Comparison of ENCODE assay signal across 8 cellular contexts in genomic region chr6:161038229-161039003, GRCh38. TPM values are rescaled to one million over a fixed set of nuclear protein-coding genes. Genes with fewer than 3 reads are reported as not detected.
DNase-seq lines count a peak whose midpoint lies in the region; ATAC-seq and TF ChIP-seq lines count a peak whose summit lies in the region.

No MANE protein-coding gene starts in this region.

- H3K4me3 Mint-ChIP-seq in T-cell, result no peak overlapping the region

- H3K9me3 Mint-ChIP-seq in T-cell, result no peaks in the 10 kb centered on the region

- peaks cover 19 to 34% (median 24%) of the 10 kb centered on the region in 3 donors for H3K4me1 Mint-ChIP-seq in T-cell

- ATAC-seq in GM21360 (IDR thresholded peaks at IDR 0.05; ENCODE audit: unreplicated experiment), result peak; percentile 73
- peak; percentile 78 for ATAC-seq in HG03457 (IDR thresholded peaks at IDR 0.05; ENCODE audit: unreplicated experiment)
- ATAC-seq in T-cell (replicated peaks in 1 of 4), result no peak

- H3K36me3 ChIP-seq in BJ (ENCODE audit: control insufficient read depth, insufficient read depth, low read length), result peaks cover 4% of the 10 kb centered on the region; the same call in 1 of the 2 replicates
- peaks cover 18% of the 10 kb centered on the region for H3K36me3 ChIP-seq in osteoblast (ENCODE audit: insufficient read depth, low read length)
- H3K36me3 ChIP-seq in WERI-Rb-1, result peaks cover 47% of the 10 kb centered on the region

- peak overlapping the region in 1 of 2 donors; percentile 52 for H3K27ac Mint-ChIP-seq in T-cell

- H3K36me3 Mint-ChIP-seq in T-cell, result peaks cover 53% of the 10 kb centered on the region

- H3K27ac ChIP-seq in osteoblast (ENCODE audit: low read depth, low read length) (peak overlapping the region; percentile 93), WERI-Rb-1 (no peak overlapping the region)

- H3K27me3 Mint-ChIP-seq in T-cell, result no peaks in the 10 kb centered on the region

- no peak overlapping the region for H3K4me3 ChIP-seq in BJ (ENCODE audit: low read depth, low read length)
- no peak overlapping the region for H3K4me3 ChIP-seq in choroid plexus epithelial cell (ENCODE audit: low read depth, low read length)
- H3K4me3 ChIP-seq in osteoblast (ENCODE audit: insufficient read depth, low read length), result no peak overlapping the region
- no peak overlapping the region for H3K4me3 ChIP-seq in WERI-Rb-1 (ENCODE audit: low read depth, low read length)

- peak; percentile 94 for DNase-seq in BJ (ENCODE audit: low read depth)
- DNase-seq in choroid plexus epithelial cell (ENCODE audit: low read depth), result peak; percentile 86
- peak; percentile 68 for DNase-seq in osteoblast (ENCODE audit: insufficient read length, low spot score, missing footprints)
- no peak for DNase-seq in T-cell
- no peak for DNase-seq in WERI-Rb-1
- DNase-seq in NCI-H1048 (lab: John Stamatoyannopoulos, UW), result no peak

- H3K4me1 ChIP-seq in osteoblast (ENCODE audit: insufficient read depth, low read length), result peaks cover 19% of the 10 kb centered on the region

- peak; percentile 52; the same call in 1 of the 2 replicates for TF ChIP-seq CTCF in BJ (IDR thresholded peaks at IDR 0.05; ENCODE audit: insufficient read depth, low read depth, low read length)
- peak; percentile 55 for TF ChIP-seq CTCF in choroid plexus epithelial cell (conservative IDR thresholded peaks at IDR 0.05; ENCODE audit: low read depth, low read length)
- peak; percentile 50 for TF ChIP-seq CTCF in osteoblast (IDR thresholded peaks at IDR 0.05; ENCODE audit: extremely low read depth, low read depth, low read length)
- TF ChIP-seq CTCF in WERI-Rb-1 (IDR thresholded peaks at IDR 0.05; ENCODE audit: low read depth, low read length), result no peak

- POLR2A ChIA-PET in BJ (lab: Charles Lee) (no interaction called here), T-cell (lab: Charles Lee) (interaction anchor here in 1 of 2 donors (0.5 to 0.6 kb wide), 2 partner anchors 41 to 46 kb away, joined by 5 to 10 read pairs; no protein-coding TSS in a partner anchor)

- peaks cover 30% of the 10 kb centered on the region for H3K79me2 ChIP-seq in osteoblast (ENCODE audit: insufficient read depth, low read length)

- peak overlapping the region; percentile 43 for H3K4me2 ChIP-seq in osteoblast (ENCODE audit: insufficient read depth, low read length)

- CTCF ChIA-PET in BJ (lab: Yijun Ruan, JAX) (interaction anchor here (1.3 to 1.6 kb wide), 3 partner anchors 9 to 336 kb away, joined by 4 to 6 read pairs (median 5); no protein-coding TSS in a partner anchor), T-cell (lab: Charles Lee) (interaction anchor here in 1 of 2 donors (1.3 kb wide), 1 partner anchor 10 kb away, joined by 4 read pairs; no protein-coding TSS in a partner anchor)

- H2AFZ ChIP-seq in osteoblast (ENCODE audit: low read length), result no peak overlapping the region

- H3K9me3 ChIP-seq in osteoblast (ENCODE audit: low read depth, low read length) (no peaks in the 10 kb centered on the region), WERI-Rb-1 (ENCODE audit: severe bottlenecking) (no peaks in the 10 kb centered on the region)

- H4K20me1 ChIP-seq in osteoblast (ENCODE audit: insufficient read depth, low read length), result no peaks in the 10 kb centered on the region

- H3K27me3 ChIP-seq in BJ (ENCODE audit: control insufficient read depth, insufficient read depth, low read length), result no peaks in the 10 kb centered on the region
- no peaks in the 10 kb centered on the region for H3K27me3 ChIP-seq in osteoblast (ENCODE audit: insufficient read depth, low read length)
- no peaks in the 10 kb centered on the region for H3K27me3 ChIP-seq in WERI-Rb-1 (ENCODE audit: insufficient read depth, low read depth, severe bottlenecking)

RNA-seq across cellular contexts. Expression of gene MAP3K4, which starts 46.8 kb away (rescaled TPM):
- polyA plus RNA-seq in BJ (2011; rRNA removed), result 5.3 and 7.3 TPM in 2 replicates
- polyA minus RNA-seq in BJ (2011; rRNA and poly(A)+ RNA removed), result 11.7 and 12.8 TPM in 2 replicates
- total RNA-seq in osteoblast, result 31.1 and 36.8 TPM in 2 replicates
- total RNA-seq in T-cell, result 10 to 100 TPM; 60.6 to 90.3 (median 65.0) TPM

Comparison
In these comparisons a context has a peak if more than half of its experiments do, and no peak if none do; other contexts are left out.
1. DNase-seq: peak in BJ (single experiment), choroid plexus epithelial cell (single experiment) and osteoblast (single experiment); none in T-cell (0 of 34), WERI-Rb-1 (single experiment) and NCI-H1048 (single experiment).
2. ATAC-seq: peak in GM21360 (single experiment) and HG03457 (single experiment); none in T-cell (0 of 4).